Comparison of ENCODE assay signal across 1 cellular context in genomic region chr7:98106647-98107312, GRCh38.
TF ChIP-seq lines count a peak whose summit lies in the region.

LMTK2 (plus strand) TSS chr7:98106862; CDS start chr7:98107178, 316 bp downstream.

TF ChIP-seq in K562, 482 proteins besides CTCF, POLR2A, EP300 and RAD21 (continued from another document and continues in another):
- TF ChIP-seq FIP1L1 (IDR thresholded peaks at IDR 0.05; ENCODE audit: low read depth, low read length, poor library complexity, severe bottlenecking) (peak; percentile 90), KDM4B (IDR thresholded peaks at IDR 0.05; ENCODE audit: borderline replicate concordance in 2 of 2, low read depth in 1 of 2) (no peak; a peak in 1 of 4 replicates), EGR1 (conservative IDR thresholded peaks at IDR 0.05) (peak; percentile 97), ARHGAP35 (IDR thresholded peaks at IDR 0.05; ENCODE audit: partially characterized antibody) (no peak), ZNF184 (CRISPR knock-in tag; IDR thresholded peaks at IDR 0.05) (no peak), SMC3 (conservative IDR thresholded peaks at IDR 0.05; ENCODE audit: insufficient read depth, low read depth, low read length) (peak; percentile 67), EP400 (IDR thresholded peaks at IDR 0.05) (peak; percentile 57; the same call in 1 of the 2 replicates), ZC3H8 (IDR thresholded peaks at IDR 0.05) (no peak), PTBP1 (IDR thresholded peaks at IDR 0.05; ENCODE audit: low read depth, low read length) (no peak), PYGO2 (tag; IDR thresholded peaks at IDR 0.05) (no peak), TAF15 (IDR thresholded peaks at IDR 0.05; ENCODE audit: low read depth, low read length) (no peak), COPS2 (conservative IDR thresholded peaks at IDR 0.05) (no peak), BMI1 (IDR thresholded peaks at IDR 0.05; ENCODE audit: low read length) (no peak), ZNF696 (CRISPR knock-in tag; conservative IDR thresholded peaks at IDR 0.05) (no peak), DEAF1 (CRISPR knock-in tag; IDR thresholded peaks at IDR 0.05) (peak; percentile 77), CXXC5 (CRISPR knock-in tag; IDR thresholded peaks at IDR 0.05) (peak; percentile 90), ZBTB17 (CRISPR knock-in tag; IDR thresholded peaks at IDR 0.05) (0 out of 2 replicates have a peak, but pooled peaks have one; percentile 41), TAF7 (tag; IDR thresholded peaks at IDR 0.05) (peak; percentile 81), NFIC (IDR thresholded peaks at IDR 0.05) (peak; percentile 71), TCFL5 (CRISPR knock-in tag; conservative IDR thresholded peaks at IDR 0.05) (no peak), ZNF277 (CRISPR knock-in tag; IDR thresholded peaks at IDR 0.05; ENCODE audit: borderline replicate concordance) (no peak), THRB (CRISPR knock-in tag; conservative IDR thresholded peaks at IDR 0.05) (no peak), RREB1 (CRISPR knock-in tag; IDR thresholded peaks at IDR 0.05) (peak; percentile 77; the same call in 1 of the 2 replicates), NFIX (CRISPR knock-in tag; IDR thresholded peaks at IDR 0.05; ENCODE audit: low read depth) (no peak), ZNF140 (CRISPR knock-in tag; IDR thresholded peaks at IDR 0.05) (no peak), ELF2 (CRISPR knock-in tag; IDR thresholded peaks at IDR 0.05) (peak; percentile 67; the same call in 1 of the 2 replicates), REST (CRISPR knock-in tag; IDR thresholded peaks at IDR 0.05; ENCODE audit: low read depth) (peak; percentile 66; the same call in 1 of the 2 replicates), GABPB2 (CRISPR knock-in tag; conservative IDR thresholded peaks at IDR 0.05) (no peak), CBX5 (IDR thresholded peaks at IDR 0.05; ENCODE audit: borderline replicate concordance, low read depth) (no peak), BRD9 (IDR thresholded peaks at IDR 0.05; ENCODE audit: low read depth, partially characterized antibody) (no peak), SRSF9 (IDR thresholded peaks at IDR 0.05; ENCODE audit: borderline replicate concordance, low read depth, low read length) (no peak), ZNF395 (CRISPR knock-in tag; IDR thresholded peaks at IDR 0.05) (peak; percentile 86; the same call in 1 of the 2 replicates), CHD4 (IDR thresholded peaks at IDR 0.05; ENCODE audit: insufficient read depth, insufficient replicate concordance, low read depth, low read length, poor library complexity, severe bottlenecking) (no peak), ZNF780A (CRISPR knock-in tag; IDR thresholded peaks at IDR 0.05) (no peak), JUN (IDR thresholded peaks at IDR 0.05; ENCODE audit: borderline replicate concordance, low read depth, low read length) (peak; percentile 71; the same call in 1 of the 2 replicates), JUN (CRISPR knock-in tag; IDR thresholded peaks at IDR 0.05; ENCODE audit: borderline replicate concordance) (peak; percentile 72; the same call in 1 of the 2 replicates), HNRNPH1 (optimal IDR thresholded peaks at IDR 0.05; ENCODE audit: low read depth, low read length) (no peak), FOXK1 (CRISPR knock-in tag; IDR thresholded peaks at IDR 0.05; ENCODE audit: borderline replicate concordance) (no peak), HDAC6 (IDR thresholded peaks at IDR 0.05; ENCODE audit: low read depth, low read length) (no peak), ZNF431 (CRISPR knock-in tag; IDR thresholded peaks at IDR 0.05) (no peak), HDAC8 (tag; IDR thresholded peaks at IDR 0.05) (no peak), MTA3 (IDR thresholded peaks at IDR 0.05; ENCODE audit: borderline replicate concordance) (peak; percentile 80; the same call in 1 of the 2 replicates), ZNF551 (CRISPR knock-in tag; IDR thresholded peaks at IDR 0.05) (no peak), TAF9B (IDR thresholded peaks at IDR 0.05; ENCODE audit: partially characterized antibody) (peak; percentile 61), PREB (CRISPR knock-in tag; IDR thresholded peaks at IDR 0.05) (no peak), TRIM24 (IDR thresholded peaks at IDR 0.05) (no peak), THAP7 (CRISPR knock-in tag; IDR thresholded peaks at IDR 0.05) (peak; percentile 78)
